ENCODE assay signal across 28 cellular contexts in the genomic region with DNA sequence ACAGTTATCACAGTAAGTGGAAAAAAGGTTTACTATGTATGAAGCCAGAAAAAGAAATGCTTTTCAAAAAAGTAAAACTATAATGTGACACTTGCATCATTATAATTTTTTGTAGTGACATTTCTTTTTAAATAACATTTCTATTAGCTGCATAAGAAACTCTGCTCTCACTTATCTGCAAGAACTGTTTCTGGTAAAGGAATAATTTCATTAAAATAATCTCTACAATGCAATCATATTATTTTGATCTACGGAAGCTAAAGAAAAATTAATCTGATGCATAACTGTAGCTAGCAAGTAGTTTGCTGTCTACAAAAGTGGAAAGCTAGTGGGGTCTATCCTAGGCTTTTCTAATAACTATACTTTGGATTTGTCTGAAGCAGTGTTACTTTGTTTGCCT.
"Had no signal": no experiment of that assay in that cellular context is flagged by ENCODE, and none has a peak within 500 bp of the region (broad histone marks: within the 10 kb centered on the region; RNA-seq: fewer than 3 reads in every experiment).

No MANE protein-coding gene starts in this region.

- H3K4me3 ChIP-seq: neural progenitor cell, ovary, psoas muscle, right lobe of liver, sigmoid colon, stomach, thoracic aorta, thyroid gland, tibial nerve, upper lobe of left lung, vagina had no signal

- H3K79me2 ChIP-seq: parathyroid adenoma had no signal

- H3K4me3 Mint-ChIP-seq: nephron; neural progenitor cell; stimulated activated effector memory CD8-positive, alpha-beta T cell treated with anti-CD3 and anti-CD28 coated beads, Interleukin-12 subunit alpha, Interleukin-12 subunit beta, amount 100 ng/mL, for 72 hours; stimulated activated naive B cell treated with anti-CD40 and anti-IgM and Interleukin-4, amounts not matched to agents 10 μg/mL and 1 μg/mL and 100 μg/mL, for 72 hours; stimulated activated naive CD8-positive, alpha-beta T cell treated with anti-CD3 and anti-CD28 coated beads, Interleukin-15, Interleukin-2, amounts not matched to agents 100 ng/mL and 50 ng/mL, for 24 hours had no signal

- H3K9me3 ChIP-seq: ovary, psoas muscle, right lobe of liver, sigmoid colon, stomach, thoracic aorta, thyroid gland, tibial nerve, upper lobe of left lung, vagina had no signal

- H3K4me1 Mint-ChIP-seq: nephron; neural progenitor cell; stimulated activated effector memory CD8-positive, alpha-beta T cell treated with anti-CD3 and anti-CD28 coated beads, Interleukin-12 subunit alpha, Interleukin-12 subunit beta, amount 100 ng/mL, for 72 hours; stimulated activated naive B cell treated with anti-CD40 and anti-IgM and Interleukin-4, amounts not matched to agents 10 μg/mL and 1 μg/mL and 100 μg/mL, for 72 hours had no signal

- H3K27ac Mint-ChIP-seq: nephron; neural progenitor cell; progenitor cell of endocrine pancreas; stimulated activated effector memory CD8-positive, alpha-beta T cell treated with anti-CD3 and anti-CD28 coated beads, Interleukin-12 subunit alpha, Interleukin-12 subunit beta, amount 100 ng/mL, for 72 hours; stimulated activated naive B cell treated with anti-CD40 and anti-IgM and Interleukin-4, amounts not matched to agents 10 μg/mL and 1 μg/mL and 100 μg/mL, for 72 hours; stimulated activated naive CD8-positive, alpha-beta T cell treated with anti-CD3 and anti-CD28 coated beads, Interleukin-15, Interleukin-2, amounts not matched to agents 100 ng/mL and 50 ng/mL, for 24 hours had no signal

- H3K27me3 ChIP-seq: neural progenitor cell, ovary, right lobe of liver, sigmoid colon, stomach, thyroid gland, tibial nerve, upper lobe of left lung, vagina had no signal

- H3K4me2 ChIP-seq: neural progenitor cell had no signal

- H3K27ac ChIP-seq: ovary, parathyroid adenoma, psoas muscle, right lobe of liver, sigmoid colon, stomach, thoracic aorta, thyroid gland, tibial nerve, upper lobe of left lung, vagina had no signal

- H3K4me1 ChIP-seq: neural progenitor cell, parathyroid adenoma, psoas muscle, right lobe of liver, sigmoid colon, stomach, thyroid gland, tibial nerve, upper lobe of left lung, vagina had no signal

- H3K9me3 Mint-ChIP-seq: neural progenitor cell; stimulated activated effector memory CD8-positive, alpha-beta T cell treated with anti-CD3 and anti-CD28 coated beads, Interleukin-12 subunit alpha, Interleukin-12 subunit beta, amount 100 ng/mL, for 72 hours; stimulated activated naive CD8-positive, alpha-beta T cell treated with anti-CD3 and anti-CD28 coated beads, Interleukin-15, Interleukin-2, amounts not matched to agents 100 ng/mL and 50 ng/mL, for 24 hours had no signal

- DNase-seq: occipital lobe; ovary; posterior cingulate gyrus; psoas muscle; right cardiac atrium; right lobe of liver; sigmoid colon; small intestine; stimulated activated CD4-positive, alpha-beta T cell treated with anti-CD3 and anti-CD28 coated beads, Interleukin-15, amount 100 ng/mL, for 24 hours; stimulated activated CD4-positive, alpha-beta T cell treated with anti-CD3 and anti-CD28 coated beads, Interleukin-2, amount 100 ng/mL, for 24 hours; stimulated activated CD4-positive, alpha-beta T cell treated with anti-CD3 and anti-CD28 coated beads, Interleukin-2, amount 100 ng/mL, for 48 hours; stimulated activated CD4-positive, alpha-beta T cell treated with anti-CD3 and anti-CD28 coated beads, Interleukin-4, amount 100 ng/mL, for 24 hours; stimulated activated naive B cell treated with anti-CD40 and anti-IgM and Interleukin-4, amounts not matched to agents 10 μg/mL and 1 μg/mL and 100 μg/mL, for 72 hours; stimulated activated naive CD4-positive, alpha-beta T cell treated with Interleukin-2 at 50 U/mL for 16 hours; stomach; thyroid gland; trophoblast cell; upper lobe of left lung had no signal

- H3K9ac ChIP-seq: neural progenitor cell, parathyroid adenoma had no signal

- H3K36me3 ChIP-seq: ovary had no signal

- ATAC-seq: psoas muscle; right cardiac atrium; right lobe of liver; stimulated activated effector memory CD8-positive, alpha-beta T cell treated with anti-CD3 and anti-CD28 coated beads, Interleukin-12 subunit alpha, Interleukin-12 subunit beta, amount 100 ng/mL, for 72 hours; stimulated activated naive B cell treated with anti-CD40 and anti-IgM and Interleukin-4, amounts not matched to agents 10 μg/mL and 1 μg/mL and 100 μg/mL, for 72 hours had no signal

- H3K27me3 Mint-ChIP-seq: progenitor cell of endocrine pancreas; stimulated activated naive B cell treated with anti-CD40 and anti-IgM and Interleukin-4, amounts not matched to agents 10 μg/mL and 1 μg/mL and 100 μg/mL, for 72 hours; stimulated activated naive CD8-positive, alpha-beta T cell treated with anti-CD3 and anti-CD28 coated beads, Interleukin-15, Interleukin-2, amounts not matched to agents 100 ng/mL and 50 ng/mL, for 24 hours had no signal

- FAIRE-seq: small intestine, urothelium cell line had no signal

- H2AFZ ChIP-seq: neural progenitor cell, parathyroid adenoma had no signal
